Comparison of ENCODE assay signal across 25 cellular contexts in genomic region chr1:219279017-219279770, GRCh38.
A peak's percentile ranks its signal among the peaks of the same experiment; 100 is the strongest.
DNase-seq lines count a peak whose midpoint lies in the region; ATAC-seq, FAIRE-seq and TF ChIP-seq lines count a peak whose summit lies in the region.
"Had no signal": no experiment of that assay in that cellular context is flagged by ENCODE, and none has a peak within 500 bp of the region (broad histone marks: within the 10 kb centered on the region; RNA-seq: fewer than 3 reads in every experiment).

No MANE protein-coding gene starts in this region.

- peak overlapping the region; percentile 35 for H3K4me2 ChIP-seq in A549
- H3K4me2 ChIP-seq: BLaER1 treated with 17β-estradiol and CSF1 and Interleukin-3, amounts not matched to agents 10 nM and 100 nM had no signal

- 73% methylated on average over 6 of the region's 6 CpGs for WGBS in A549 (ENCODE audit: missing lambda C conversion rate)

- peaks cover 32% of the 10 kb centered on the region for H3K4me1 ChIP-seq in A549
- H3K4me1 ChIP-seq in foreskin keratinocyte = no peaks in the 10 kb centered on the region
- H3K4me1 ChIP-seq: colonic mucosa had no signal

- no peak for TF ChIP-seq RAD21 in A549 (conservative IDR thresholded peaks at IDR 0.05 in 1 of 2, IDR thresholded peaks at IDR 0.05 in 1 of 2)

- no peaks in the 10 kb centered on the region for H3K27me3 ChIP-seq in foreskin keratinocyte
- H3K27me3 ChIP-seq in WERI-Rb-1 (ENCODE audit: insufficient read depth, low read depth, severe bottlenecking) = no peaks in the 10 kb centered on the region
- H3K27me3 ChIP-seq: BLaER1 treated with 17β-estradiol and CSF1 and Interleukin-3, amounts not matched to agents 10 nM and 100 nM; colonic mucosa had no signal

- CTCF ChIA-PET in A549 (lab: Yijun Ruan, JAX) = interaction anchor here (1.3 kb wide), 1 partner anchor 15 kb away, joined by 3 read pairs; no protein-coding TSS in a partner anchor
- CTCF ChIA-PET in HEK293T (lab: Yijun Ruan, JAX) = interaction anchor here (0.6 to 1.0 kb wide), 2 partner anchors 69 to 106 kb away, joined by 3 to 5 read pairs; no protein-coding TSS in a partner anchor

- POLR2A ChIA-PET in A549 (lab: Yijun Ruan, JAX) = no interaction called here
- POLR2A ChIA-PET in HEK293T (lab: Yijun Ruan, JAX) = no interaction called here

- no peak for TF ChIP-seq EP300 in A549 (IDR thresholded peaks at IDR 0.05)

- FAIRE-seq in A549 (lab: Jason Lieb, UNC) = peak; percentile 28
- FAIRE-seq: GM18507, TTC549 had no signal

- TF ChIP-seq CTCF in A549 (IDR thresholded peaks at IDR 0.05) (no peak), VCaP (conservative IDR thresholded peaks at IDR 0.05) (no peak), foreskin keratinocyte (conservative IDR thresholded peaks at IDR 0.05) (no peak), WERI-Rb-1 (IDR thresholded peaks at IDR 0.05; ENCODE audit: low read depth, low read length) (no peak)

- DNase-seq in A549 (ENCODE audit: low read depth in 1 of 2, low spot score in 1 of 2) = peak in 1 of 2 experiments; percentile 61
- DNase-seq in HEK293T (ENCODE audit: extremely low spot score) = no peak
- peak; percentile 9 to 26 for DNase-seq in foreskin keratinocyte
- no peak for DNase-seq in GM19238 (ENCODE audit: insufficient read length, low spot score)
- no peak for DNase-seq in WERI-Rb-1
- DNase-seq in stimulated activated CD4-positive, alpha-beta T cell treated with anti-CD3 and anti-CD28 coated beads, Interleukin-4, amount 100 ng/mL, for 1 hour = no peak
- DNase-seq in Ammon's horn (ENCODE audit: low spot score) = no peak
- DNase-seq: ACHN; activated CD4-positive, alpha-beta T cell treated with anti-CD3 and anti-CD28 coated beads for 4 hours; colonic mucosa; GDM1; H7; Karpas-422; NCI-H1048; NCI-H187; NCI-H345; NCI-H82; nephron progenitor cell; SHP77; substantia nigra; T-cell had no signal

- no peaks in the 10 kb centered on the region for H3K9me3 ChIP-seq in A549
- no peaks in the 10 kb centered on the region for H3K9me3 ChIP-seq in WERI-Rb-1 (ENCODE audit: severe bottlenecking)
- H3K9me3 ChIP-seq: colonic mucosa had no signal

- H3K4me3 ChIP-seq in A549 (no peak overlapping the region), WERI-Rb-1 (ENCODE audit: low read depth, low read length) (no peak overlapping the region)
- H3K4me3 ChIP-seq: BLaER1 treated with 17β-estradiol and CSF1 and Interleukin-3, amounts not matched to agents 10 nM and 100 nM; colonic mucosa had no signal

- H3K27ac ChIP-seq in A549 (peak overlapping the region; percentile 60 to 63), VCaP (peak overlapping the region; percentile 88), foreskin keratinocyte (no peak overlapping the region), WERI-Rb-1 (no peak overlapping the region)
- H3K27ac ChIP-seq: BLaER1 treated with 17β-estradiol and CSF1 and Interleukin-3, amounts not matched to agents 10 nM and 100 nM; colonic mucosa had no signal

- TF ChIP-seq POLR2A in A549 (IDR thresholded peaks at IDR 0.05; ENCODE audit: low read length) = no peak

- H3K36me3 ChIP-seq in WERI-Rb-1 = no peaks in the 10 kb centered on the region
- H3K36me3 ChIP-seq: BLaER1 treated with 17β-estradiol and CSF1 and Interleukin-3, amounts not matched to agents 10 nM and 100 nM; colonic mucosa had no signal

- peak; percentile 39 to 84; a peak in 4 of 6 replicates for ATAC-seq in A549
- ATAC-seq in foreskin keratinocyte = peak; percentile 25
- ATAC-seq: T-cell had no signal

TF ChIP-seq in A549, 52 proteins besides CTCF, POLR2A, EP300 and RAD21:
- TF ChIP-seq HOXB5 (CRISPR knock-in tag; IDR thresholded peaks at IDR 0.05) = no peak
- TF ChIP-seq JUNB (IDR thresholded peaks at IDR 0.05) = peak; percentile 38; the same call in 1 of the 2 replicates
- peak; percentile 82 for TF ChIP-seq GATA3 (IDR thresholded peaks at IDR 0.05; ENCODE audit: borderline replicate concordance)
- peak; percentile 34; the same call in 1 of the 2 replicates for TF ChIP-seq MAX (IDR thresholded peaks at IDR 0.05)
- TF ChIP-seq FOSL2 (IDR thresholded peaks at IDR 0.05) = peak; percentile 18; the same call in 1 of the 2 replicates
- no peak; the same call in 1 of the 2 replicates for TF ChIP-seq FOSL2 (CRISPR knock-in tag; IDR thresholded peaks at IDR 0.05)
- TF ChIP-seq JUN (IDR thresholded peaks at IDR 0.05) = no peak
- TF ChIP-seq CEBPB (IDR thresholded peaks at IDR 0.05) = peak in 1 of 2 experiments; percentile 5; a peak in 1 of 4 replicates

TF ChIP-seq in HEK293T, 16 proteins besides CTCF, POLR2A, EP300 and RAD21:
- no peak for TF ChIP-seq NFRKB (IDR thresholded peaks at IDR 0.05)
- peak; percentile 54; the same call in 1 of the 2 replicates for TF ChIP-seq CTBP1 (IDR thresholded peaks at IDR 0.05; ENCODE audit: borderline replicate concordance)
- no peak; the same call in 1 of the 2 replicates for TF ChIP-seq PKNOX1 (IDR thresholded peaks at IDR 0.05)
TF ChIP-seq in HEK293T: peak in this region for 1.

Comparison
In these comparisons a context has a peak if more than half of its experiments do, and no peak if none do; other contexts are left out.
1. DNase-seq: peak in foreskin keratinocyte (2 of 2); none in HEK293T (single experiment), GM19238 (single experiment), WERI-Rb-1 (single experiment), stimulated activated CD4-positive, alpha-beta T cell treated with anti-CD3 and anti-CD28 coated beads, Interleukin-4, amount 100 ng/mL, for 1 hour (single experiment) and Ammon's horn (single experiment).
2. H3K27ac ChIP-seq: peak in A549 (2 of 2) and VCaP (single experiment); none in foreskin keratinocyte (single experiment) and WERI-Rb-1 (single experiment).